Comparison of ENCODE assay signal across 1 cellular context in the genomic region with DNA sequence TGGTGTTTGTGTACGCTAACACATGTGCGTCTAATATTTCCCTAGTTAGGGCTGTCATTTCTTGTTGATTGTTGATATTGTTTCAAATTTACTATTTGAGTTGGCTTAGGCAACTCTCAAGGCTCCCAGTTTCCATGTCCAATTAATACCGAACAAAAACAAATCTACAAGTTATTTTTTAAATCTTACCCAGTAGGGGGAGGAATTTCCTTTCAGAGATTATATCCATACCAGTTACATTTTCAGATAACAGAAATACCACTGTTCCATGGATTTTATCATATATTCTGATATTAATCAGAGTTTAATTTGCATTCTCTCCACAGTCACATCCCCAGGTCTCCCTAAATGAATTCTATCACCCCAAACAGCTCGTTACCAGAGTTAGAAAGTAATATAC.
TF ChIP-seq lines count a peak whose summit lies in the region.

No MANE protein-coding gene starts in this region.

TF ChIP-seq in GM23338, 12 proteins besides CTCF, POLR2A, EP300 and RAD21 (continued from another document):
- TF ChIP-seq, protein P1, sequence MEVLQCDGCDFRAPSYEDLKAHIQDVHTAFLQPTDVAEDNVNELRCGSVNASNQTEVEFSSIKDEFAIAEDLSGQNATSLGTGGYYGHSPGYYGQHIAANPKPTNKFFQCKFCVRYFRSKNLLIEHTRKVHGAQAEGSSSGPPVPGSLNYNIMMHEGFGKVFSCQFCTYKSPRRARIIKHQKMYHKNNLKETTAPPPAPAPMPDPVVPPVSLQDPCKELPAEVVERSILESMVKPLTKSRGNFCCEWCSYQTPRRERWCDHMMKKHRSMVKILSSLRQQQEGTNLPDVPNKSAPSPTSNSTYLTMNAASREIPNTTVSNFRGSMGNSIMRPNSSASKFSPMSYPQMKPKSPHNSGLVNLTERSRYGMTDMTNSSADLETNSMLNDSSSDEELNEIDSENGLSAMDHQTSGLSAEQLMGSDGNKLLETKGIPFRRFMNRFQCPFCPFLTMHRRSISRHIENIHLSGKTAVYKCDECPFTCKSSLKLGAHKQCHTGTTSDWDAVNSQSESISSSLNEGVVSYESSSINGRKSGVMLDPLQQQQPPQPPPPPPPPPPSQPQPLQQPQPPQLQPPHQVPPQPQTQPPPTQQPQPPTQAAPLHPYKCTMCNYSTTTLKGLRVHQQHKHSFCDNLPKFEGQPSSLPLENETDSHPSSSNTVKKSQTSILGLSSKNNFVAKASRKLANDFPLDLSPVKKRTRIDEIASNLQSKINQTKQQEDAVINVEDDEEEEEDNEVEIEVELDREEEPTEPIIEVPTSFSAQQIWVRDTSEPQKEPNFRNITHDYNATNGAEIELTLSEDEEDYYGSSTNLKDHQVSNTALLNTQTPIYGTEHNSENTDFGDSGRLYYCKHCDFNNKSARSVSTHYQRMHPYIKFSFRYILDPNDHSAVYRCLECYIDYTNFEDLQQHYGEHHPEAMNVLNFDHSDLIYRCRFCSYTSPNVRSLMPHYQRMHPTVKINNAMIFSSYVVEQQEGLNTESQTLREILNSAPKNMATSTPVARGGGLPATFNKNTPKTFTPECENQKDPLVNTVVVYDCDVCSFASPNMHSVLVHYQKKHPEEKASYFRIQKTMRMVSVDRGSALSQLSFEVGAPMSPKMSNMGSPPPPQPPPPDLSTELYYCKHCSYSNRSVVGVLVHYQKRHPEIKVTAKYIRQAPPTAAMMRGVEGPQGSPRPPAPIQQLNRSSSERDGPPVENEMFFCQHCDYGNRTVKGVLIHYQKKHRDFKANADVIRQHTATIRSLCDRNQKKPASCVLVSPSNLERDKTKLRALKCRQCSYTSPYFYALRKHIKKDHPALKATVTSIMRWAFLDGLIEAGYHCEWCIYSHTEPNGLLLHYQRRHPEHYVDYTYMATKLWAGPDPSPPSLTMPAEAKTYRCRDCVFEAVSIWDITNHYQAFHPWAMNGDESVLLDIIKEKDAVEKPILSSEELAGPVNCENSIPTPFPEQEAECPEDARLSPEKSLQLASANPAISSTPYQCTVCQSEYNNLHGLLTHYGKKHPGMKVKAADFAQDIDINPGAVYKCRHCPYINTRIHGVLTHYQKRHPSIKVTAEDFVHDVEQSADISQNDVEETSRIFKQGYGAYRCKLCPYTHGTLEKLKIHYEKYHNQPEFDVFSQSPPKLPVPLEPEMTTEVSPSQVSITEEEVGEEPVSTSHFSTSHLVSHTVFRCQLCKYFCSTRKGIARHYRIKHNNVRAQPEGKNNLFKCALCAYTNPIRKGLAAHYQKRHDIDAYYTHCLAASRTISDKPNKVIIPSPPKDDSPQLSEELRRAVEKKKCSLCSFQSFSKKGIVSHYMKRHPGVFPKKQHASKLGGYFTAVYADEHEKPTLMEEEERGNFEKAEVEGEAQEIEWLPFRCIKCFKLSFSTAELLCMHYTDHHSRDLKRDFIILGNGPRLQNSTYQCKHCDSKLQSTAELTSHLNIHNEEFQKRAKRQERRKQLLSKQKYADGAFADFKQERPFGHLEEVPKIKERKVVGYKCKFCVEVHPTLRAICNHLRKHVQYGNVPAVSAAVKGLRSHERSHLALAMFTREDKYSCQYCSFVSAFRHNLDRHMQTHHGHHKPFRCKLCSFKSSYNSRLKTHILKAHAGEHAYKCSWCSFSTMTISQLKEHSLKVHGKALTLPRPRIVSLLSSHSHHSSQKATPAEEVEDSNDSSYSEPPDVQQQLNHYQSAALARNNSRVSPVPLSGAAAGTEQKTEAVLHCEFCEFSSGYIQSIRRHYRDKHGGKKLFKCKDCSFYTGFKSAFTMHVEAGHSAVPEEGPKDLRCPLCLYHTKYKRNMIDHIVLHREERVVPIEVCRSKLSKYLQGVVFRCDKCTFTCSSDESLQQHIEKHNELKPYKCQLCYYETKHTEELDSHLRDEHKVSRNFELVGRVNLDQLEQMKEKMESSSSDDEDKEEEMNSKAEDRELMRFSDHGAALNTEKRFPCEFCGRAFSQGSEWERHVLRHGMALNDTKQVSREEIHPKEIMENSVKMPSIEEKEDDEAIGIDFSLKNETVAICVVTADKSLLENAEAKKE (CRISPR knock-in tag; IDR thresholded peaks at IDR 0.05), result no peak
TF ChIP-seq in GM23338: peak in this region for 0.
